Comparison of ENCODE assay signal across 8 cellular contexts in the genomic region with DNA sequence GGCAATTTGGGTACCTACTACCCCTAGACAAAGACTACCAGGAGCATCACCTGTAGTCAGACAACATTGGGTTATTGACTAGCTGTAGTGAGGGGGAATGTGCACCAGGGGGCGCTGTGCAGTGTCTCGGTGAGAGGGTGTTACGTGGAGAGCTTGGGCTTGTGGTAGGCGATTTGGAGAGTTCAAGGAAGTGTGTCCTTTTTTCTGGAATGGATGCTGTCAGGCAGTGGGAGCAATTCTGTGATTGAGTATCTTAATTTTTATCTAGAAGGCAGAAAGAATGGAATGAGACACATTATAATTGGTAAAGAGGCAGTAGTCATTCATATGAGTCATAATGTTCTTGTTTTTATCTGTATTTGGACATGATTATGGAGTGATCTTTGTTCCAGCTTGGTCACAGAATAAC.
DNase-seq lines count a peak whose midpoint lies in the region; ATAC-seq, FAIRE-seq and TF ChIP-seq lines count a peak whose summit lies in the region.

No MANE protein-coding gene starts in this region.

- H3K27me3 ChIP-seq in cardiac muscle cell = no peaks in the 10 kb centered on the region
- no peaks in the 10 kb centered on the region for H3K27me3 ChIP-seq in keratinocyte (ENCODE audit: control insufficient read depth, extremely low read depth, insufficient read depth, low read length)

- H3K4me2 ChIP-seq in OCI-LY7 (ENCODE audit: low read length) (no peak overlapping the region), keratinocyte (ENCODE audit: control insufficient read depth, extremely low read depth, insufficient read depth, low read depth, low read length) (no peak overlapping the region)

- POLR2A ChIA-PET in OCI-LY7 (lab: Charles Lee) = interaction anchor here (0.6 to 1.2 kb wide), 4 partner anchors 31 to 85 kb away, joined by 3 to 5 read pairs (median 4); no protein-coding TSS in a partner anchor

- dilution Hi-C loops in keratinocyte (cut with MboI; ENCODE audit: extremely low pct_ligation_motif_present, low sequenced_read_pairs) = no loop called here

- no peaks in the 10 kb centered on the region for H3K36me3 ChIP-seq in cardiac muscle cell
- H3K36me3 ChIP-seq in OCI-LY7 (ENCODE audit: insufficient read depth, low read length) = no peaks in the 10 kb centered on the region
- no peaks in the 10 kb centered on the region for H3K36me3 ChIP-seq in keratinocyte (ENCODE audit: control insufficient read depth in 2 of 2, extremely low read depth in 1 of 2, insufficient read depth in 2 of 2, low read length in 2 of 2)

- no peak overlapping the region for H3K27ac ChIP-seq in cardiac muscle cell
- H3K27ac ChIP-seq in OCI-LY7 (ENCODE audit: low read depth, low read length, poor library complexity, severe bottlenecking) = no peak overlapping the region
- no peak overlapping the region for H3K27ac ChIP-seq in keratinocyte (ENCODE audit: control insufficient read depth, insufficient read depth, low read length)

- H3K9ac ChIP-seq in keratinocyte (ENCODE audit: control insufficient read depth, extremely low read depth, insufficient read depth, low read length) = no peak overlapping the region

- H3K79me2 ChIP-seq in OCI-LY7 (ENCODE audit: insufficient read depth, low read depth, low read length) = no peaks in the 10 kb centered on the region
- no peaks in the 10 kb centered on the region for H3K79me2 ChIP-seq in keratinocyte (ENCODE audit: control insufficient read depth, insufficient read depth, low read length)

- no peak for FAIRE-seq in keratinocyte (lab: Jason Lieb, UNC)

- TF ChIP-seq CTCF in cardiac muscle cell (IDR thresholded peaks at IDR 0.05; ENCODE audit: low read depth, low read length) (peak; percentile 50), OCI-LY7 (conservative IDR thresholded peaks at IDR 0.05; ENCODE audit: low read length) (peak; percentile 91), keratinocyte (optimal IDR thresholded peaks at IDR 0.05 in 1 of 3, IDR thresholded peaks at IDR 0.05 in 1 of 3, conservative IDR thresholded peaks at IDR 0.05 in 1 of 3; ENCODE audit: extremely low read depth in 1 of 3, insufficient read depth in 2 of 3, low read length in 3 of 3) (peak; percentile 68 to 72 (median 71))

- DNase-seq in cardiac muscle cell (ENCODE audit: low read depth in 1 of 2, low spot score in 1 of 2) (peak in 1 of 2 donors; percentile 26), Right ventricle myocardium inferior (ENCODE audit: missing footprints) (no peak), OCI-LY7 (ENCODE audit: low spot score) (peak; percentile 33), keratinocyte (ENCODE audit: low read depth, low spot score) (no peak)
- DNase-seq in activated naive CD8-positive, alpha-beta T cell treated with anti-CD3 and anti-CD28 coated beads, Interleukin-2, amount 50 U/mL, for 24 hours = peak; percentile 59
- no peak for DNase-seq in stimulated activated naive B cell treated with anti-CD40 and anti-IgM and Interleukin-4, amounts not matched to agents 10 μg/mL and 1 μg/mL and 100 μg/mL, for 72 hours

- H3K4me1 Mint-ChIP-seq in activated naive CD8-positive, alpha-beta T cell treated with anti-CD3 and anti-CD28 coated beads, Interleukin-2, amount 50 U/mL, for 24 hours = no peaks in the 10 kb centered on the region
- peaks cover 0 to 12% of the 10 kb centered on the region in 2 donors for H3K4me1 Mint-ChIP-seq in stimulated activated naive B cell treated with anti-CD40 and anti-IgM and Interleukin-4, amounts not matched to agents 10 μg/mL and 1 μg/mL and 100 μg/mL, for 72 hours

- H3K4me3 ChIP-seq in cardiac muscle cell (no peak overlapping the region), OCI-LY7 (ENCODE audit: low read depth, low read length, poor library complexity, severe bottlenecking) (no peak overlapping the region), keratinocyte (ENCODE audit: control insufficient read depth in 2 of 3, extremely low read depth in 1 of 3, insufficient read depth in 2 of 3, low read depth in 1 of 3, low read length in 3 of 3) (no peak overlapping the region)

- H3K36me3 Mint-ChIP-seq in activated naive CD8-positive, alpha-beta T cell treated with anti-CD3 and anti-CD28 coated beads, Interleukin-2, amount 50 U/mL, for 24 hours (ENCODE audit: low read depth) = no peaks in the 10 kb centered on the region
- no peaks in the 10 kb centered on the region for H3K36me3 Mint-ChIP-seq in stimulated activated naive B cell treated with anti-CD40 and anti-IgM and Interleukin-4, amounts not matched to agents 10 μg/mL and 1 μg/mL and 100 μg/mL, for 72 hours

- H3K9me3 ChIP-seq in cardiac muscle cell (ENCODE audit: low read depth) = no peaks in the 10 kb centered on the region
- H3K9me3 ChIP-seq in OCI-LY7 (ENCODE audit: low read length) = no peaks in the 10 kb centered on the region
- no peaks in the 10 kb centered on the region for H3K9me3 ChIP-seq in keratinocyte (ENCODE audit: control insufficient read depth, low read depth, low read length)

- H4K20me1 ChIP-seq in OCI-LY7 (ENCODE audit: insufficient read depth, low read length) (no peaks in the 10 kb centered on the region), keratinocyte (ENCODE audit: control insufficient read depth, extremely low read depth, insufficient read depth, low read length) (no peaks in the 10 kb centered on the region)

- H3K9me1 ChIP-seq in keratinocyte (ENCODE audit: control insufficient read depth, extremely low read depth, insufficient read depth, low read length) = no peaks in the 10 kb centered on the region

- H3K27ac Mint-ChIP-seq in activated naive CD8-positive, alpha-beta T cell treated with anti-CD3 and anti-CD28 coated beads, Interleukin-2, amount 50 U/mL, for 24 hours = no peak overlapping the region
- H3K27ac Mint-ChIP-seq in stimulated activated naive B cell treated with anti-CD40 and anti-IgM and Interleukin-4, amounts not matched to agents 10 μg/mL and 1 μg/mL and 100 μg/mL, for 72 hours = no peak overlapping the region

- no peaks in the 10 kb centered on the region for H3K9me3 Mint-ChIP-seq in activated naive CD8-positive, alpha-beta T cell treated with anti-CD3 and anti-CD28 coated beads, Interleukin-2, amount 50 U/mL, for 24 hours
- peaks cover 8 to 14% of the 10 kb centered on the region in 2 donors for H3K9me3 Mint-ChIP-seq in stimulated activated naive B cell treated with anti-CD40 and anti-IgM and Interleukin-4, amounts not matched to agents 10 μg/mL and 1 μg/mL and 100 μg/mL, for 72 hours

- intact Hi-C loops in Right ventricle myocardium inferior (cut with DNase I) (loop anchor here (5.0 kb wide), 1 partner anchor 92 kb away; no protein-coding TSS in a partner anchor), OCI-LY7 (cut with micrococcal nuclease; ENCODE audit: unreplicated experiment) (loop anchor here (2.0 kb wide), 1 partner anchor 91 kb away; no protein-coding TSS in a partner anchor)

- H3K27me3 Mint-ChIP-seq in activated naive CD8-positive, alpha-beta T cell treated with anti-CD3 and anti-CD28 coated beads, Interleukin-2, amount 50 U/mL, for 24 hours = peaks cover 4% of the 10 kb centered on the region
- H3K27me3 Mint-ChIP-seq in stimulated activated naive B cell treated with anti-CD40 and anti-IgM and Interleukin-4, amounts not matched to agents 10 μg/mL and 1 μg/mL and 100 μg/mL, for 72 hours = peaks cover 0 to 5% of the 10 kb centered on the region in 2 donors

- no peaks in the 10 kb centered on the region for H3K9me2 ChIP-seq in OCI-LY7 (ENCODE audit: insufficient read depth, low read length)

- BruUV-seq in OCI-LY7 (replicated peaks; lab: Mats Ljungman, UMichigan) = no TSS peak

- H3K4me3 Mint-ChIP-seq in activated naive CD8-positive, alpha-beta T cell treated with anti-CD3 and anti-CD28 coated beads, Interleukin-2, amount 50 U/mL, for 24 hours = no peak overlapping the region
- no peak overlapping the region for H3K4me3 Mint-ChIP-seq in stimulated activated naive B cell treated with anti-CD40 and anti-IgM and Interleukin-4, amounts not matched to agents 10 μg/mL and 1 μg/mL and 100 μg/mL, for 72 hours

- H3K4me1 ChIP-seq in cardiac muscle cell (ENCODE audit: low read depth) = peaks cover 16% of the 10 kb centered on the region
- no peaks in the 10 kb centered on the region for H3K4me1 ChIP-seq in OCI-LY7 (ENCODE audit: insufficient read depth, low read length, poor library complexity, severe bottlenecking)
- no peaks in the 10 kb centered on the region for H3K4me1 ChIP-seq in keratinocyte (ENCODE audit: control insufficient read depth, extremely low read depth, insufficient read depth, low read length)

- ATAC-seq in Right ventricle myocardium inferior (no peak), HG02870 (IDR thresholded peaks at IDR 0.05; ENCODE audit: unreplicated experiment) (peak; percentile 72), GM19452 (IDR thresholded peaks at IDR 0.05; ENCODE audit: unreplicated experiment) (no peak)
- peak; percentile 46 for ATAC-seq in activated naive CD8-positive, alpha-beta T cell treated with anti-CD3 and anti-CD28 coated beads, Interleukin-2, amount 50 U/mL, for 24 hours
- ATAC-seq in stimulated activated naive B cell treated with anti-CD40 and anti-IgM and Interleukin-4, amounts not matched to agents 10 μg/mL and 1 μg/mL and 100 μg/mL, for 72 hours (replicated peaks) = peak; percentile 49 to 67

- H2AFZ ChIP-seq in OCI-LY7 (ENCODE audit: low read length) (no peak overlapping the region), keratinocyte (ENCODE audit: control insufficient read depth, low read length) (no peak overlapping the region)

- CTCF ChIA-PET in OCI-LY7 (lab: Charles Lee; ENCODE audit: unreplicated experiment) = interaction anchor here (0.5 to 1.2 kb wide), 2 partner anchors 24 to 634 kb away, joined by 3 to 4 read pairs; no protein-coding TSS in a partner anchor

Comparison
In these comparisons a context has a peak if more than half of its experiments do, and no peak if none do; other contexts are left out.
1. DNase-seq: peak in OCI-LY7 (single experiment) and activated naive CD8-positive, alpha-beta T cell treated with anti-CD3 and anti-CD28 coated beads, Interleukin-2, amount 50 U/mL, for 24 hours (single experiment); none in Right ventricle myocardium inferior (single experiment), keratinocyte (single experiment) and stimulated activated naive B cell treated with anti-CD40 and anti-IgM and Interleukin-4, amounts not matched to agents 10 μg/mL and 1 μg/mL and 100 μg/mL, for 72 hours (single experiment).
2. ATAC-seq: peak in HG02870 (single experiment), activated naive CD8-positive, alpha-beta T cell treated with anti-CD3 and anti-CD28 coated beads, Interleukin-2, amount 50 U/mL, for 24 hours (single experiment) and stimulated activated naive B cell treated with anti-CD40 and anti-IgM and Interleukin-4, amounts not matched to agents 10 μg/mL and 1 μg/mL and 100 μg/mL, for 72 hours (2 of 2); none in Right ventricle myocardium inferior (single experiment) and GM19452 (single experiment).
3. Peak in every context shown above with its lines, with median percentiles within 50 percentile points of each other: CTCF ChIP-seq.